Comparison of ENCODE assay signal across 9 cellular contexts in the genomic region with DNA sequence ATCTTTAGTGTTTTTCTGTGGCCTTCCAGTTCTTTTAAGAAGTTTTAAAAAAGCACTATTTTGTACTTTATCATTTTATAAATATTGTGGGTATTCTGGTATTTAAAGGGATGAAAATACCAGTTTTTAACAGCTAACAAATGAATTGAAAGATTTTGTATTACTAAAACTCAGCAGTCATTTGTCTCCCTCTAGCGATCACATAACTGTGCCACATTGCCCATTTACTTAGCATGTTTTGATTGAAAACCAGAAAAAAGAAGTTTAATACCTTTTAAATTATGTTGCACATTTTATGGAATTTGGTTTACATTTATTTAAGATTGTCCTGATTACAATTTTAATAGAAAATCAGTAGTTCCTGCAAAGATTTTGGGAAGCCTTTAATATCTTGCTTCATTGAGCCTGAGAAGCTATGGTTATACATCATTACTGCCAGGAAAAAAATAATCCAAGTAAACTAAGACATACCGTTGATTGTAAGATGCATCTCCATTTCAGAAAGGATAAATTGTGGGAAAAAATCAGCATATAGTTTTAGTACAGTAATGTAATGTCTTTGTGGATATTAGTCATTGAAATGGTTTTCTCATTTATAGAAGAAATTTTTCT. TPM values are rescaled to one million over a fixed set of nuclear protein-coding genes. Genes with fewer than 3 reads are reported as not detected.
DNase-seq lines count a peak whose midpoint lies in the region; ATAC-seq and TF ChIP-seq lines count a peak whose summit lies in the region.
"Had no signal": no experiment of that assay in that cellular context is flagged by ENCODE, and none has a peak within 500 bp of the region (broad histone marks: within the 10 kb centered on the region; RNA-seq: fewer than 3 reads in every experiment).

No MANE protein-coding gene starts in this region.

- no peak overlapping the region for H3K4me3 Mint-ChIP-seq in activated CD4-positive, alpha-beta T cell treated with anti-CD3 and anti-CD28 coated beads, Interleukin-2, amount 10 ng/mL, durations not matched to agents 7 days and 5 days
- no peak overlapping the region for H3K4me3 Mint-ChIP-seq in activated CD4-positive, alpha-beta T cell treated with anti-CD3 and anti-CD28 coated beads for 36 hours
- H3K4me3 Mint-ChIP-seq in glutamatergic neuron (ENCODE audit: unreplicated experiment) (no peak overlapping the region), type B pancreatic cell (no peak overlapping the region)

- POLR2A ChIA-PET in activated CD4-positive, alpha-beta T cell treated with anti-CD3 and anti-CD28 coated beads, Interleukin-2, amount 10 ng/mL, durations not matched to agents 7 days and 5 days (lab: Charles Lee): no interaction called here
- POLR2A ChIA-PET in activated CD4-positive, alpha-beta T cell treated with anti-CD3 and anti-CD28 coated beads for 36 hours (lab: Charles Lee): no interaction called here

- ATAC-seq in activated CD4-positive, alpha-beta T cell treated with anti-CD3 and anti-CD28 coated beads for 36 hours: no peak
- peak; percentile 59; the same call in 2 of the 3 replicates for ATAC-seq in SK-N-SH treated with all-trans-retinoic acid at 6 μM for 48 hours
- no peak for ATAC-seq in GM21515 (IDR thresholded peaks at IDR 0.05; ENCODE audit: unreplicated experiment)

- H3K36me3 Mint-ChIP-seq in activated CD4-positive, alpha-beta T cell treated with anti-CD3 and anti-CD28 coated beads, Interleukin-2, amount 10 ng/mL, durations not matched to agents 7 days and 5 days (ENCODE audit: low read depth): peaks cover 16% of the 10 kb centered on the region
- peaks cover 11% of the 10 kb centered on the region for H3K36me3 Mint-ChIP-seq in activated CD4-positive, alpha-beta T cell treated with anti-CD3 and anti-CD28 coated beads for 36 hours (ENCODE audit: low read depth)
- H3K36me3 Mint-ChIP-seq in glutamatergic neuron (ENCODE audit: unreplicated experiment): no peaks in the 10 kb centered on the region
- H3K36me3 Mint-ChIP-seq in type B pancreatic cell: peaks cover 24% of the 10 kb centered on the region

- peak; percentile 12 for DNase-seq in activated CD4-positive, alpha-beta T cell treated with anti-CD3 and anti-CD28 coated beads, Interleukin-2, amount 10 ng/mL, durations not matched to agents 7 days and 5 days
- no peak for DNase-seq in activated CD4-positive, alpha-beta T cell treated with anti-CD3 and anti-CD28 coated beads for 36 hours
- DNase-seq in glutamatergic neuron (no peak), type B pancreatic cell (ENCODE audit: extremely low spot score, unreplicated experiment) (no peak), NCI-H774 (lab: John Stamatoyannopoulos, UW) (no peak)
- no peak for DNase-seq in activated naive CD4-positive, alpha-beta T cell treated with anti-CD3 and anti-CD28 coated beads, Interleukin-2, amount 50 U/mL, for 16 hours
- DNase-seq: DMS79 treated with DMSO at 0.1 percent for 48 hours had no signal

- no peaks in the 10 kb centered on the region for H3K9me3 Mint-ChIP-seq in activated CD4-positive, alpha-beta T cell treated with anti-CD3 and anti-CD28 coated beads, Interleukin-2, amount 10 ng/mL, durations not matched to agents 7 days and 5 days
- H3K9me3 Mint-ChIP-seq in activated CD4-positive, alpha-beta T cell treated with anti-CD3 and anti-CD28 coated beads for 36 hours (ENCODE audit: low read depth): no peaks in the 10 kb centered on the region
- H3K9me3 Mint-ChIP-seq in glutamatergic neuron (ENCODE audit: unreplicated experiment) (no peaks in the 10 kb centered on the region), type B pancreatic cell (no peaks in the 10 kb centered on the region)

- intact Hi-C loops in activated CD4-positive, alpha-beta T cell treated with anti-CD3 and anti-CD28 coated beads for 36 hours (cut with DNase I, micrococcal nuclease): no loop called here

- CTCF ChIA-PET in activated CD4-positive, alpha-beta T cell treated with anti-CD3 and anti-CD28 coated beads, Interleukin-2, amount 10 ng/mL, durations not matched to agents 7 days and 5 days (lab: Charles Lee): interaction anchor here (1.1 to 1.9 kb wide), 2 partner anchors 9 to 10 kb away, joined by 3 to 5 read pairs; no protein-coding TSS in a partner anchor
- CTCF ChIA-PET in activated CD4-positive, alpha-beta T cell treated with anti-CD3 and anti-CD28 coated beads for 36 hours (lab: Charles Lee): interaction anchor here (0.6 to 3.0 kb wide), 12 partner anchors 8 to 751 kb away, joined by 3 to 17 read pairs (median 4); a partner anchor contains a TSS

- no peaks in the 10 kb centered on the region for H3K27me3 Mint-ChIP-seq in activated CD4-positive, alpha-beta T cell treated with anti-CD3 and anti-CD28 coated beads, Interleukin-2, amount 10 ng/mL, durations not matched to agents 7 days and 5 days
- H3K27me3 Mint-ChIP-seq in activated CD4-positive, alpha-beta T cell treated with anti-CD3 and anti-CD28 coated beads for 36 hours: no peaks in the 10 kb centered on the region
- H3K27me3 Mint-ChIP-seq in glutamatergic neuron (ENCODE audit: unreplicated experiment) (no peaks in the 10 kb centered on the region), type B pancreatic cell (no peaks in the 10 kb centered on the region)

- no peak overlapping the region for H3K27ac Mint-ChIP-seq in activated CD4-positive, alpha-beta T cell treated with anti-CD3 and anti-CD28 coated beads, Interleukin-2, amount 10 ng/mL, durations not matched to agents 7 days and 5 days
- no peak overlapping the region for H3K27ac Mint-ChIP-seq in activated CD4-positive, alpha-beta T cell treated with anti-CD3 and anti-CD28 coated beads for 36 hours
- H3K27ac Mint-ChIP-seq in glutamatergic neuron (ENCODE audit: unreplicated experiment) (no peak overlapping the region), type B pancreatic cell (no peak overlapping the region)

- TF ChIP-seq CTCF in glutamatergic neuron (IDR thresholded peaks at IDR 0.05; ENCODE audit: partially characterized antibody, unreplicated experiment) (peak; percentile 54), type B pancreatic cell (conservative IDR thresholded peaks at IDR 0.05) (peak; percentile 77)

- no peaks in the 10 kb centered on the region for H3K4me1 Mint-ChIP-seq in activated CD4-positive, alpha-beta T cell treated with anti-CD3 and anti-CD28 coated beads, Interleukin-2, amount 10 ng/mL, durations not matched to agents 7 days and 5 days
- peaks cover 10% of the 10 kb centered on the region for H3K4me1 Mint-ChIP-seq in activated CD4-positive, alpha-beta T cell treated with anti-CD3 and anti-CD28 coated beads for 36 hours
- H3K4me1 Mint-ChIP-seq in glutamatergic neuron (ENCODE audit: low read depth, unreplicated experiment) (no peaks in the 10 kb centered on the region), type B pancreatic cell (ENCODE audit: unreplicated experiment) (no peaks in the 10 kb centered on the region)

TF ChIP-seq in SK-N-SH treated with all-trans-retinoic acid at 6 μM for 48 hours, 23 proteins besides CTCF, POLR2A, EP300 and RAD21 (continues in another document):
- TF ChIP-seq TOX (CRISPR knock-in tag; IDR thresholded peaks at IDR 0.05; ENCODE audit: borderline replicate concordance) (no peak), TCF4 (CRISPR knock-in tag; IDR thresholded peaks at IDR 0.05; ENCODE audit: borderline replicate concordance) (no peak), ZFP30 (CRISPR knock-in tag; IDR thresholded peaks at IDR 0.05) (no peak), ISL1 (CRISPR knock-in tag; IDR thresholded peaks at IDR 0.05) (no peak)
- TF ChIP-seq, protein P1, sequence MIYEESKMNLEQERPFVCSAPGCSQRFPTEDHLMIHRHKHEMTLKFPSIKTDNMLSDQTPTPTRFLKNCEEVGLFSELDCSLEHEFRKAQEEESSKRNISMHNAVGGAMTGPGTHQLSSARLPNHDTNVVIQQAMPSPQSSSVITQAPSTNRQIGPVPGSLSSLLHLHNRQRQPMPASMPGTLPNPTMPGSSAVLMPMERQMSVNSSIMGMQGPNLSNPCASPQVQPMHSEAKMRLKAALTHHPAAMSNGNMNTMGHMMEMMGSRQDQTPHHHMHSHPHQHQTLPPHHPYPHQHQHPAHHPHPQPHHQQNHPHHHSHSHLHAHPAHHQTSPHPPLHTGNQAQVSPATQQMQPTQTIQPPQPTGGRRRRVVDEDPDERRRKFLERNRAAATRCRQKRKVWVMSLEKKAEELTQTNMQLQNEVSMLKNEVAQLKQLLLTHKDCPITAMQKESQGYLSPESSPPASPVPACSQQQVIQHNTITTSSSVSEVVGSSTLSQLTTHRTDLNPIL (CRISPR knock-in tag; IDR thresholded peaks at IDR 0.05; ENCODE audit: low read depth): no peak
- TF ChIP-seq, protein P2, sequence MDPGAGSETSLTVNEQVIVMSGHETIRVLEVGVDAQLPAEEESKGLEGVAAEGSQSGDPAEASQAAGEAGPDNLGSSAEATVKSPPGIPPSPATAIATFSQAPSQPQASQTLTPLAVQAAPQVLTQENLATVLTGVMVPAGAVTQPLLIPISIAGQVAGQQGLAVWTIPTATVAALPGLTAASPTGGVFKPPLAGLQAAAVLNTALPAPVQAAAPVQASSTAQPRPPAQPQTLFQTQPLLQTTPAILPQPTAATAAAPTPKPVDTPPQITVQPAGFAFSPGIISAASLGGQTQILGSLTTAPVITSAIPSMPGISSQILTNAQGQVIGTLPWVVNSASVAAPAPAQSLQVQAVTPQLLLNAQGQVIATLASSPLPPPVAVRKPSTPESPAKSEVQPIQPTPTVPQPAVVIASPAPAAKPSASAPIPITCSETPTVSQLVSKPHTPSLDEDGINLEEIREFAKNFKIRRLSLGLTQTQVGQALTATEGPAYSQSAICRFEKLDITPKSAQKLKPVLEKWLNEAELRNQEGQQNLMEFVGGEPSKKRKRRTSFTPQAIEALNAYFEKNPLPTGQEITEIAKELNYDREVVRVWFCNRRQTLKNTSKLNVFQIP (CRISPR knock-in tag; IDR thresholded peaks at IDR 0.05; ENCODE audit: borderline replicate concordance, low read depth): no peak

RNA-seq across cellular contexts. Expression of a gene that starts 34.9 kb away (rescaled TPM):
- 10 to 100 TPM; 58.8 to 65.1 TPM for total RNA-seq in activated CD4-positive, alpha-beta T cell treated with anti-CD3 and anti-CD28 coated beads, Interleukin-2, amount 10 ng/mL, durations not matched to agents 7 days and 5 days
- total RNA-seq in activated CD4-positive, alpha-beta T cell treated with anti-CD3 and anti-CD28 coated beads for 36 hours: 100 to 1,000 TPM; 101 to 109 TPM
- total RNA-seq in glutamatergic neuron (ENCODE audit: unreplicated experiment) (103 TPM), type B pancreatic cell (ENCODE audit: low replicate concordance) (87.6 and 118 TPM in 2 replicates)
